In genomic region chr3:143011705-143012104, GRCh38 we compare ENCODE assay signal across 25 cellular contexts. TPM values are rescaled to one million over a fixed set of nuclear protein-coding genes. Genes with fewer than 3 reads are reported as not detected.
DNase-seq lines count a peak whose midpoint lies in the region; ATAC-seq and TF ChIP-seq lines count a peak whose summit lies in the region.
"Had no signal": no experiment of that assay in that cellular context is flagged by ENCODE, and none has a peak within 500 bp of the region (broad histone marks: within the 10 kb centered on the region; RNA-seq: fewer than 3 reads in every experiment).

No MANE protein-coding gene starts in this region.

- H3K36me3 ChIP-seq in HEK293 (ENCODE audit: control insufficient read depth in 2 of 2, insufficient read depth in 1 of 2, low read length in 2 of 2) (peaks cover 3 to 30% of the 10 kb centered on the region in 2 experiments; a peak in 2 of 3 replicates), esophagus squamous epithelium (peaks cover 0 to 39% (median 0%) of the 10 kb centered on the region in 3 donors)
- H3K36me3 ChIP-seq: ovary had no signal

- H3K36me3 Mint-ChIP-seq in activated T-cell treated with anti-CD3 and anti-CD28 coated beads, Interleukin-2, amount 50 U/mL, for 72 hours (ENCODE audit: insufficient read depth in 2 of 2), result peaks cover 0 to 17% of the 10 kb centered on the region in 2 donors
- H3K36me3 Mint-ChIP-seq in activated naive CD8-positive, alpha-beta T cell treated with anti-CD3 and anti-CD28 coated beads for 36 hours, result peaks cover 16% of the 10 kb centered on the region
- peaks cover 38% of the 10 kb centered on the region for H3K36me3 Mint-ChIP-seq in nephron progenitor cell (ENCODE audit: low read depth)

- CTCF ChIA-PET in HEK293 (lab: Yijun Ruan, JAX), result interaction anchor here (1.2 kb wide), 1 partner anchor 183 kb away, joined by 3 read pairs; no protein-coding TSS in a partner anchor

- H3K4me1 Mint-ChIP-seq in activated T-cell treated with anti-CD3 and anti-CD28 coated beads, Interleukin-2, amount 50 U/mL, for 72 hours (ENCODE audit: low read depth), result peaks cover 72% of the 10 kb centered on the region
- peaks cover 54% of the 10 kb centered on the region for H3K4me1 Mint-ChIP-seq in activated naive CD8-positive, alpha-beta T cell treated with anti-CD3 and anti-CD28 coated beads for 36 hours
- peaks cover 20% of the 10 kb centered on the region for H3K4me1 Mint-ChIP-seq in nephron progenitor cell

- H3K4me1 ChIP-seq in HEK293 (ENCODE audit: control insufficient read depth, insufficient read depth, low read length), result peaks cover 4% of the 10 kb centered on the region; the same call in 1 of the 2 replicates
- peaks cover 0 to 32% (median 0%) of the 10 kb centered on the region in 3 donors for H3K4me1 ChIP-seq in esophagus squamous epithelium

- POLR2A ChIA-PET in HEK293 (lab: Yijun Ruan, JAX), result no interaction called here

- TF ChIP-seq POLR2A in esophagus squamous epithelium (IDR thresholded peaks at IDR 0.05), result no peak

- H3K27ac Mint-ChIP-seq in activated T-cell treated with anti-CD3 and anti-CD28 coated beads, Interleukin-2, amount 50 U/mL, for 72 hours, result peak overlapping the region; percentile 99
- H3K27ac Mint-ChIP-seq in activated naive CD8-positive, alpha-beta T cell treated with anti-CD3 and anti-CD28 coated beads for 36 hours, result peak overlapping the region; percentile 62
- H3K27ac Mint-ChIP-seq in nephron progenitor cell, result peak overlapping the region; percentile 4
- H3K27ac Mint-ChIP-seq: B cell; CD8-positive, alpha-beta T cell had no signal

- H3K9me3 ChIP-seq in HEK293 (ENCODE audit: control insufficient read depth, insufficient read depth, low read depth, low read length) (no peaks in the 10 kb centered on the region), esophagus squamous epithelium (no peaks in the 10 kb centered on the region)
- H3K9me3 ChIP-seq: lower lobe of right lung, mucosa of descending colon, ovary had no signal

- peak; percentile 37 to 68 for ATAC-seq in activated T-cell treated with anti-CD3 and anti-CD28 coated beads, Interleukin-2, amount 50 U/mL, for 72 hours (replicated peaks in 1 of 2)
- ATAC-seq in HG03175 (IDR thresholded peaks at IDR 0.05; ENCODE audit: unreplicated experiment), result no peak
- ATAC-seq in HG03457 (IDR thresholded peaks at IDR 0.05; ENCODE audit: unreplicated experiment), result no peak
- ATAC-seq: CD8-positive, alpha-beta T cell; lower lobe of right lung; mucosa of descending colon; Panc1 had no signal

- no peak overlapping the region for H3K27ac ChIP-seq in HEK293 (ENCODE audit: extremely low read depth, low read depth, low read length)
- H3K27ac ChIP-seq in esophagus squamous epithelium, result no peak overlapping the region
- H3K27ac ChIP-seq: lower lobe of right lung, ovary had no signal

- intact Hi-C loops in esophagus squamous epithelium (cut with DNase I), result no loop called here

- H3K4me3 ChIP-seq in HEK293 (ENCODE audit: low read depth, low read length) (no peak overlapping the region), esophagus squamous epithelium (no peak overlapping the region)
- H3K4me3 ChIP-seq: lower lobe of right lung, mucosa of descending colon, ovary had no signal

- DNase-seq in activated T-cell treated with anti-CD3 and anti-CD28 coated beads, Interleukin-2, amount 50 U/mL, for 72 hours, result peak in 1 of 2 donors; percentile 10
- no peak for DNase-seq in activated T-cell treated with anti-CD3 and anti-CD28 coated beads, Interleukin-2, amount 50 U/mL, for 1 hour
- no peak for DNase-seq in activated naive CD8-positive, alpha-beta T cell treated with anti-CD3 and anti-CD28 coated beads for 36 hours
- DNase-seq in nephron progenitor cell (no peak), esophagus squamous epithelium (lab: John Stamatoyannopoulos, UW) (no peak)
- DNase-seq: amniotic stem cell; CD8-positive, alpha-beta T cell; EL; kidney glomerular epithelial cell; lower lobe of right lung; mucosa of descending colon; NCI-H1092 treated with DMSO at 0.1 percent for 48 hours; NCI-H187 treated with DMSO at 0.1 percent for 48 hours; NCI-H69; ovary; SHP77 treated with DMSO at 0.1 percent for 48 hours; small intestine; trophoblast cell had no signal

- no peaks in the 10 kb centered on the region for H3K27me3 ChIP-seq in esophagus squamous epithelium
- H3K27me3 ChIP-seq: ovary had no signal

- TF ChIP-seq CTCF in HEK293 (tag by site-specific recombination; IDR thresholded peaks at IDR 0.05), result no peak
- no peak for TF ChIP-seq CTCF in nephron progenitor cell (IDR thresholded peaks at IDR 0.05)
- no peak for TF ChIP-seq CTCF in esophagus squamous epithelium (IDR thresholded peaks at IDR 0.05)

- H3K27me3 Mint-ChIP-seq in activated T-cell treated with anti-CD3 and anti-CD28 coated beads, Interleukin-2, amount 50 U/mL, for 72 hours (ENCODE audit: low read depth), result no peaks in the 10 kb centered on the region
- no peaks in the 10 kb centered on the region for H3K27me3 Mint-ChIP-seq in activated naive CD8-positive, alpha-beta T cell treated with anti-CD3 and anti-CD28 coated beads for 36 hours
- no peaks in the 10 kb centered on the region for H3K27me3 Mint-ChIP-seq in nephron progenitor cell (ENCODE audit: low read depth, poor library complexity)
- H3K27me3 Mint-ChIP-seq: B cell had no signal

- no peaks in the 10 kb centered on the region for H3K9me3 Mint-ChIP-seq in activated T-cell treated with anti-CD3 and anti-CD28 coated beads, Interleukin-2, amount 50 U/mL, for 72 hours
- H3K9me3 Mint-ChIP-seq in activated naive CD8-positive, alpha-beta T cell treated with anti-CD3 and anti-CD28 coated beads for 36 hours, result no peaks in the 10 kb centered on the region
- peaks cover 11% of the 10 kb centered on the region for H3K9me3 Mint-ChIP-seq in nephron progenitor cell
- H3K9me3 Mint-ChIP-seq: CD8-positive, alpha-beta T cell had no signal

- H3K4me3 Mint-ChIP-seq in activated T-cell treated with anti-CD3 and anti-CD28 coated beads, Interleukin-2, amount 50 U/mL, for 72 hours, result peak overlapping the region; percentile 61 to 72
- H3K4me3 Mint-ChIP-seq in activated naive CD8-positive, alpha-beta T cell treated with anti-CD3 and anti-CD28 coated beads for 36 hours, result no peak overlapping the region
- H3K4me3 Mint-ChIP-seq in nephron progenitor cell, result no peak overlapping the region
- H3K4me3 Mint-ChIP-seq: B cell; CD8-positive, alpha-beta T cell had no signal

- WGBS in esophagus squamous epithelium, 2 donors, result 72 to 75% methylated on average over 3 of the region's 3 CpGs

TF ChIP-seq in HEK293, 187 proteins besides CTCF, POLR2A, EP300 and RAD21 (continues in another document):
- TF ChIP-seq ZNF37A (tag by site-specific recombination; IDR thresholded peaks at IDR 0.05), result no peak
- no peak for TF ChIP-seq RBAK (tag by site-specific recombination; IDR thresholded peaks at IDR 0.05)
- no peak for TF ChIP-seq OVOL3 (tag by site-specific recombination; IDR thresholded peaks at IDR 0.05)
- no peak for TF ChIP-seq GLIS1 (tag by site-specific recombination; IDR thresholded peaks at IDR 0.05)
- TF ChIP-seq ZFP41 (tag by site-specific recombination; IDR thresholded peaks at IDR 0.05; ENCODE audit: borderline replicate concordance), result no peak
- TF ChIP-seq ZBTB6 (tag by site-specific recombination; IDR thresholded peaks at IDR 0.05), result no peak
- TF ChIP-seq ZNF596 (tag by site-specific recombination; IDR thresholded peaks at IDR 0.05), result no peak
- TF ChIP-seq SCRT2 (tag by site-specific recombination; IDR thresholded peaks at IDR 0.05), result 0 out of 2 replicates have a peak, but pooled peaks have one; percentile 11

RNA-seq across cellular contexts. Expression of gene U2SURP, which starts 10.3 kb away (rescaled TPM):
- 100 to 1,000 TPM; 157 to 179 TPM for total RNA-seq in activated T-cell treated with anti-CD3 and anti-CD28 coated beads, Interleukin-2, amount 50 U/mL, for 72 hours
- 100 to 1,000 TPM; 201 to 209 TPM for total RNA-seq in activated naive CD8-positive, alpha-beta T cell treated with anti-CD3 and anti-CD28 coated beads for 36 hours
- total RNA-seq in esophagus squamous epithelium, result 10 to 100 TPM; 25.4 to 70.8 (median 51.0) TPM

RNA-seq across cellular contexts. Expression of gene PAQR9, which starts 48.2 kb away (rescaled TPM):
- total RNA-seq in activated T-cell treated with anti-CD3 and anti-CD28 coated beads, Interleukin-2, amount 50 U/mL, for 72 hours, result not detected
- not detected for total RNA-seq in activated naive CD8-positive, alpha-beta T cell treated with anti-CD3 and anti-CD28 coated beads for 36 hours
- not detected for total RNA-seq in esophagus squamous epithelium
- total RNA-seq: B cell; CD8-positive, alpha-beta T cell; chondrocyte; HT1080; lower lobe of right lung; mucosa of descending colon had no signal

Comparison
In these comparisons a context has a peak if more than half of its experiments do, and no peak if none do; other contexts are left out.
1. ATAC-seq: peak in activated T-cell treated with anti-CD3 and anti-CD28 coated beads, Interleukin-2, amount 50 U/mL, for 72 hours (2 of 2); none in HG03175 (single experiment) and HG03457 (single experiment).
2. H3K27ac Mint-ChIP-seq: peak in every context shown above with its lines; median percentile 99 in activated T-cell treated with anti-CD3 and anti-CD28 coated beads, Interleukin-2, amount 50 U/mL, for 72 hours; 62 in activated naive CD8-positive, alpha-beta T cell treated with anti-CD3 and anti-CD28 coated beads for 36 hours; 4 in nephron progenitor cell.
3. H3K4me3 Mint-ChIP-seq: peak in activated T-cell treated with anti-CD3 and anti-CD28 coated beads, Interleukin-2, amount 50 U/mL, for 72 hours (2 of 2); none in activated naive CD8-positive, alpha-beta T cell treated with anti-CD3 and anti-CD28 coated beads for 36 hours (single experiment) and nephron progenitor cell (single experiment).